ENCODE assay signal across 1 cellular context in genomic region chr11:381501-382072, GRCh38.
TF ChIP-seq lines count a peak whose summit lies in the region.

No MANE protein-coding gene starts in this region.

TF ChIP-seq in HepG2, 621 proteins besides CTCF, POLR2A, EP300 and RAD21:
- TF ChIP-seq ZNF652 (CRISPR knock-in tag; IDR thresholded peaks at IDR 0.05; ENCODE audit: borderline replicate concordance, low read depth) (no peak), NFYB (CRISPR knock-in tag; IDR thresholded peaks at IDR 0.05) (no peak), AGO2 (optimal IDR thresholded peaks at IDR 0.05; ENCODE audit: low read depth, low read length) (peak; percentile 40), SETDB1 (CRISPR knock-in tag; IDR thresholded peaks at IDR 0.05; ENCODE audit: borderline replicate concordance) (no peak), SUZ12 (IDR thresholded peaks at IDR 0.05; ENCODE audit: low read depth, low read length) (no peak), RBFOX2 (IDR thresholded peaks at IDR 0.05; ENCODE audit: low read depth, low read length) (peak; percentile 50; the same call in 1 of the 2 replicates)
